19 cellular contexts compared by ENCODE assay signal in the genomic region with DNA sequence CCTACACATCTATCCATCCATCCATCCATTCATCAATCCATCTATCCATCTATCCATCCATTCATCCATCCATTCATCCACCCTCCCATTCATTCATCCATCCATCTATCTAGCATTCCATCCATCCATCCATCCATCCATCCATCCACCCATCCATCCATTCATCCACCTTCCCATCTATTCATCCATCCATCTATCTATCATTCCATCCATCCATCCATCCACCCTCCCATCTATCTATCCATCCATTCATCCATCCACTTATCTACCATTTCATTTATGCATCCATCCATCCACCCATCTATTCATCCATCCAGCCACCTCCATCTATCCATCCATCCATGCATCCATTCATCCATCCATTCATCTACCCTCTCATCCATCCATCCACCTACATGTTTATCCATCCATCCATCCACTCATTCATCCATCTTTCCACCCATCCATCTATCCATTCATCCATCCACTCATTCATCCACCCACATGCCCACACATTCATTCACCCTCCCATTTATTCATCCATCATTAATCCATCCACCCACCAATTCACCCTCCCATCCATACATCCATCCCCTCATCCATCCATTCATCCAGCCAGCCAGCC.
DNase-seq lines count a peak whose midpoint lies in the region; ATAC-seq and TF ChIP-seq lines count a peak whose summit lies in the region.
"Had no signal": no experiment of that assay in that cellular context is flagged by ENCODE, and none has a peak within 500 bp of the region (broad histone marks: within the 10 kb centered on the region; RNA-seq: fewer than 3 reads in every experiment).

No MANE protein-coding gene starts in this region.

- ATAC-seq in IMR-90 (ENCODE audit: low read depth), result no peak
- ATAC-seq: A549; CD8-positive, alpha-beta T cell had no signal

- intact Hi-C loops in IMR-90 (cut with micrococcal nuclease), result no loop called here

- H3K27ac ChIP-seq in HEK293 (ENCODE audit: extremely low read depth, low read depth, low read length) (no peak overlapping the region), IMR-90 (ENCODE audit: insufficient read depth, low read length) (no peak overlapping the region), neuronal stem cell (replicated peaks; ENCODE audit: low read length) (no peak overlapping the region), neural progenitor cell (no peak overlapping the region)
- H3K27ac ChIP-seq: 22Rv1; A549; BLaER1 treated with 17β-estradiol and CSF1 and Interleukin-3, amounts not matched to agents 10 nM and 100 nM; C4-2B had no signal

- no peaks in the 10 kb centered on the region for H3K36me3 ChIP-seq in HEK293 (ENCODE audit: control insufficient read depth in 2 of 2, insufficient read depth in 1 of 2, low read length in 2 of 2)
- no peaks in the 10 kb centered on the region for H3K36me3 ChIP-seq in IMR-90 (ENCODE audit: control insufficient read depth, insufficient read depth, low read length)
- H3K36me3 ChIP-seq in neuronal stem cell (replicated peaks in 1 of 2; ENCODE audit: control insufficient read depth in 2 of 2, insufficient read depth in 2 of 2, low read length in 2 of 2), result no peaks in the 10 kb centered on the region
- no peaks in the 10 kb centered on the region for H3K36me3 ChIP-seq in neural progenitor cell
- H3K36me3 ChIP-seq: BLaER1 treated with 17β-estradiol and CSF1 and Interleukin-3, amounts not matched to agents 10 nM and 100 nM had no signal

- no peaks in the 10 kb centered on the region for H3K9me3 ChIP-seq in HEK293 (ENCODE audit: control insufficient read depth, insufficient read depth, low read depth, low read length)
- H3K9me3 ChIP-seq in IMR-90 (ENCODE audit: control insufficient read depth, insufficient read depth, low read length), result peaks cover 17% of the 10 kb centered on the region
- peaks cover 0 to 8% of the 10 kb centered on the region in 2 donors for H3K9me3 ChIP-seq in neuronal stem cell (replicated peaks in 1 of 2; ENCODE audit: control insufficient read depth in 2 of 2, insufficient read depth in 1 of 2, low read depth in 1 of 2, low read length in 2 of 2)
- H3K9me3 ChIP-seq in neural progenitor cell (ENCODE audit: low read depth), result no peaks in the 10 kb centered on the region
- H3K9me3 ChIP-seq: A549, Caco-2 had no signal

- H4K20me1 ChIP-seq in IMR-90 (ENCODE audit: insufficient read depth, low read length), result no peaks in the 10 kb centered on the region
- no peaks in the 10 kb centered on the region for H4K20me1 ChIP-seq in neural progenitor cell (ENCODE audit: low read depth)

- no peak for TF ChIP-seq POLR2A in IMR-90 (IDR thresholded peaks at IDR 0.05; ENCODE audit: low read depth, low read length)

- H2AFZ ChIP-seq in IMR-90 (replicated peaks; ENCODE audit: low read length, poor library complexity) (no peak overlapping the region), neuronal stem cell (ENCODE audit: low read length) (no peak overlapping the region), neural progenitor cell (replicated peaks) (no peak overlapping the region)

- no peaks in the 10 kb centered on the region for H3K27me3 ChIP-seq in IMR-90 (ENCODE audit: control insufficient read depth, insufficient read depth, low read length)
- H3K27me3 ChIP-seq in neuronal stem cell (ENCODE audit: control insufficient read depth in 3 of 3, insufficient read depth in 3 of 3, low read depth in 1 of 3, low read length in 3 of 3), result peaks cover 0 to 9% (median 0%) of the 10 kb centered on the region in 3 experiments
- no peaks in the 10 kb centered on the region for H3K27me3 ChIP-seq in neural progenitor cell

- no peaks in the 10 kb centered on the region for H3K79me2 ChIP-seq in neural progenitor cell (ENCODE audit: low read depth)

- dilution Hi-C loops in IMR-90 (cut with HindIII; ENCODE audit: low sequenced_read_pairs, unreplicated experiment), result no loop called here

- H2AK5ac ChIP-seq in IMR-90 (ENCODE audit: low read depth, low read length), result no peak overlapping the region
- H2AK5ac ChIP-seq in neuronal stem cell (ENCODE audit: low read depth, low read length), result no peak overlapping the region

- no peak overlapping the region for H2BK12ac ChIP-seq in neuronal stem cell (ENCODE audit: low read length)

- H3K4me3 Mint-ChIP-seq in neural progenitor cell, result no peak overlapping the region
- H3K4me3 Mint-ChIP-seq: B cell; CD4-positive, alpha-beta T cell; CD8-positive, alpha-beta T cell had no signal

- BruUV-seq in IMR-90 (replicated peaks; lab: Mats Ljungman, UMichigan), result no TSS peak

- H2BK120ac ChIP-seq in IMR-90 (ENCODE audit: low read depth, low read length) (no peak overlapping the region), neuronal stem cell (ENCODE audit: low read depth, low read length) (no peak overlapping the region)

- H2BK5ac ChIP-seq in IMR-90 (ENCODE audit: low read depth, low read length, poor library complexity, severe bottlenecking) (peak overlapping the region; percentile 45), neuronal stem cell (ENCODE audit: low read length) (no peak overlapping the region)

- H3K18ac ChIP-seq in IMR-90 (ENCODE audit: low read depth, low read length), result no peak overlapping the region
- no peak overlapping the region for H3K18ac ChIP-seq in neuronal stem cell (ENCODE audit: low read length)

- H3K4me2 ChIP-seq in IMR-90 (ENCODE audit: low read depth, low read length), result no peak overlapping the region
- H3K4me2 ChIP-seq in neuronal stem cell (ENCODE audit: insufficient read depth, low read length, poor library complexity, severe bottlenecking), result no peak overlapping the region
- no peak overlapping the region for H3K4me2 ChIP-seq in neural progenitor cell
- H3K4me2 ChIP-seq: A549; BLaER1 treated with 17β-estradiol and CSF1 and Interleukin-3, amounts not matched to agents 10 nM and 100 nM had no signal

- H2BK20ac ChIP-seq in IMR-90 (ENCODE audit: low read depth, low read length), result no peak overlapping the region

- no peak overlapping the region for H4K8ac ChIP-seq in IMR-90 (ENCODE audit: low read depth in 2 of 2, low read length in 2 of 2)
- H4K8ac ChIP-seq in neuronal stem cell (ENCODE audit: low read depth, low read length), result peak overlapping the region; percentile 26

- TF ChIP-seq CTCF in HEK293 (tag by site-specific recombination; IDR thresholded peaks at IDR 0.05) (no peak), IMR-90 (conservative IDR thresholded peaks at IDR 0.05; ENCODE audit: low read depth, low read length) (no peak), neural progenitor cell (IDR thresholded peaks at IDR 0.05) (no peak)

- H3F3A ChIP-seq in neural progenitor cell (ENCODE audit: low read depth), result no peaks in the 10 kb centered on the region

- no peak overlapping the region for H3K27ac Mint-ChIP-seq in neural progenitor cell
- H3K27ac Mint-ChIP-seq: B cell; CD4-positive, alpha-beta T cell; CD8-positive, alpha-beta T cell had no signal

- CTCF ChIA-PET in HEK293 (lab: Yijun Ruan, JAX), result no interaction called here
- CTCF ChIA-PET in IMR-90 (lab: Yijun Ruan, JAX), result no interaction called here

- no peak overlapping the region for H4K5ac ChIP-seq in IMR-90 (ENCODE audit: low read depth, low read length)

- H3K9me1 ChIP-seq in IMR-90 (ENCODE audit: insufficient read depth, low read length), result no peaks in the 10 kb centered on the region

- H3K4me1 ChIP-seq in HEK293 (ENCODE audit: control insufficient read depth, insufficient read depth, low read length) (no peaks in the 10 kb centered on the region), IMR-90 (ENCODE audit: control insufficient read depth, insufficient read depth, low read length) (no peaks in the 10 kb centered on the region), neuronal stem cell (ENCODE audit: control insufficient read depth in 2 of 2, insufficient read depth in 1 of 2, low read depth in 1 of 2, low read length in 2 of 2) (peaks cover 0 to 3% of the 10 kb centered on the region in 2 donors), neural progenitor cell (peaks cover 6% of the 10 kb centered on the region)
- H3K4me1 ChIP-seq: A549; BLaER1 treated with 17β-estradiol and CSF1 and Interleukin-3, amounts not matched to agents 10 nM and 100 nM; Caco-2 had no signal

- H3K4me3 ChIP-seq in HEK293 (ENCODE audit: low read depth, low read length) (no peak overlapping the region), IMR-90 (ENCODE audit: insufficient read depth, low read depth, low read length) (no peak overlapping the region), neuronal stem cell (ENCODE audit: low read length in 2 of 2) (no peak overlapping the region), neural progenitor cell (no peak overlapping the region)
- H3K4me3 ChIP-seq: A549; BLaER1 treated with 17β-estradiol and CSF1 and Interleukin-3, amounts not matched to agents 10 nM and 100 nM had no signal

- no peak for TF ChIP-seq RAD21 in IMR-90 (IDR thresholded peaks at IDR 0.05; ENCODE audit: low read length)

- H4K91ac ChIP-seq in IMR-90 (ENCODE audit: insufficient read depth, low read depth, low read length) (no peak overlapping the region), neuronal stem cell (ENCODE audit: low read depth, low read length, poor library complexity) (no peak overlapping the region)

- H3K56ac ChIP-seq in IMR-90 (ENCODE audit: extremely low read depth, insufficient read depth, low read length), result no peak overlapping the region

- DNase-seq in IMR-90, result no peak
- no peak for DNase-seq in neuronal stem cell (ENCODE audit: low spot score)
- peak; percentile 9 for DNase-seq in ureter (ENCODE audit: low spot score)
- no peak for DNase-seq in NCI-H226
- no peak for DNase-seq in neural progenitor cell (ENCODE audit: low spot score)
- no peak for DNase-seq in KG1 (lab: John Stamatoyannopoulos, UW)
- DNase-seq: AML-193; Caco-2; Calu3; CD4-positive, alpha-beta T cell; DMS79 treated with DMSO at 0.1 percent for 48 hours; GF-D8 had no signal

- POLR2A ChIA-PET in HEK293 (lab: Yijun Ruan, JAX), result no interaction called here
- POLR2A ChIA-PET in IMR-90 (lab: Charles Lee; ENCODE audit: unreplicated experiment), result no interaction called here

- no peak overlapping the region for H3K4ac ChIP-seq in IMR-90 (ENCODE audit: low read depth, low read length)
- H3K4ac ChIP-seq in neuronal stem cell (ENCODE audit: low read length), result no peak overlapping the region

- in situ Hi-C loops in IMR-90 (cut with MboI; ENCODE audit: low sequenced_read_pairs), result no loop called here

- H3K4me1 Mint-ChIP-seq in neural progenitor cell, result peaks cover 10% of the 10 kb centered on the region
- H3K4me1 Mint-ChIP-seq: B cell had no signal

- no peaks in the 10 kb centered on the region for H3K9me3 Mint-ChIP-seq in neural progenitor cell
- H3K9me3 Mint-ChIP-seq: CD8-positive, alpha-beta T cell had no signal

- no peak overlapping the region for H3K14ac ChIP-seq in IMR-90 (replicated peaks; ENCODE audit: low read depth, low read length)
- no peak overlapping the region for H3K14ac ChIP-seq in neuronal stem cell (ENCODE audit: low read length)

- H3K9ac ChIP-seq in IMR-90 (ENCODE audit: low read depth, low read length), result no peak overlapping the region
- H3K9ac ChIP-seq in neuronal stem cell (ENCODE audit: low read depth, low read length, poor library complexity), result no peak overlapping the region
- no peak overlapping the region for H3K9ac ChIP-seq in neural progenitor cell
- H3K9ac ChIP-seq: BLaER1 treated with 17β-estradiol and CSF1 and Interleukin-3, amounts not matched to agents 10 nM and 100 nM had no signal

- no peaks in the 10 kb centered on the region for H3K36me3 Mint-ChIP-seq in neural progenitor cell
- H3K36me3 Mint-ChIP-seq: CD8-positive, alpha-beta T cell had no signal

- H2AK9ac ChIP-seq in IMR-90 (replicated peaks; ENCODE audit: low read depth, low read length, poor library complexity), result no peak overlapping the region

- no peaks in the 10 kb centered on the region for H3K27me3 Mint-ChIP-seq in neural progenitor cell (ENCODE audit: insufficient read depth, low read depth)
- H3K27me3 Mint-ChIP-seq: B cell had no signal

- no peak overlapping the region for H3K23ac ChIP-seq in IMR-90 (ENCODE audit: low read depth, low read length)
- H3K23ac ChIP-seq in neuronal stem cell (ENCODE audit: low read depth, low read length, poor library complexity), result no peak overlapping the region

- H2BK15ac ChIP-seq in IMR-90 (ENCODE audit: low read depth, low read length) (no peak overlapping the region), neuronal stem cell (ENCODE audit: low read length) (no peak overlapping the region)

- H3K79me1 ChIP-seq in IMR-90 (ENCODE audit: low read depth in 1 of 2, low read length in 2 of 2) (no peaks in the 10 kb centered on the region), neuronal stem cell (ENCODE audit: low read depth, low read length) (no peaks in the 10 kb centered on the region)
